In the genomic region with DNA sequence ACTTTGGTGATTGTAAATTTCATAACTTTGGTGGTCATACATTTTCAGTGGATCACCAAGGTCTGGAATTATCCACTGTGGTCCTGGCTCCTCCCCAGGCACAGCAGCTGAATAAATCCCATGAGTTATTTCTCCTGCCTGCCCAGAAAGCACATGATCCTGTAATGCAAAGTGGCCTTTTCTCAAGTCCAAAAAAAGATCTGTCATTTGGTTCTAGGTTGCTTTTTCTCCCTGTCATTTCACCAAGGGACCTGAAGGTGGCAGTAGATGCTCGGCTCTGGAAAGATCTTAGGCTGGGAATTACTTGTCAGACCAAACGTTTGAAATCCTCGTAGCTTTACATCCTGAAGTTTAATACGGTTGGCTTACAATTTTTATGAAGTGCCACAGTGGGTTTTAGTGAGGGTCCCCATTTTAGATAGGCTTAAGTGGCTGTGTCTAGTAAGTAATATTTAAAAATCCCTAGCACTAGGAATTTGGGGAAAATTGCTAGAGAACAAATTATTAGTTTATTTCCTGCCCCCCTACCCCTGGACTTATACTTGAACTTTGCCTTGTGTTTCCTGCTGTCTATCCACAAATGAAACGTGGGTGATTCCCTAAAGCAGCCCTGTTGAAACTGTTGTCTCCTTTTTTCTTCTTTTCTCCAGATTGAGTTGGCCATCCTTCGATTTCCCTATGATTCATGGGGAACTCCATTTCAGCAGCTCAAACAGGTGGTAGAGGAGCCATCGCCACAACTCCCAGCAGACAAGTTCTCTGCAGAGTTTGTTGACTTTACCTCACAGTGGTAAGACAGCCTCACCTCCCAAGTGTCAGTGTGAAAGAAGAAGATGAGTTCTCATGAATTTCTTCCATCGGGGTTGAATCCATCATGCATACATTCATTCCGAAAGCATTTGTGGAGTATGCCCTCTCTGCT, we compare ENCODE assay signal across 8 cellular contexts.
DNase-seq lines count a peak whose midpoint lies in the region; ATAC-seq, FAIRE-seq and TF ChIP-seq lines count a peak whose summit lies in the region.

No MANE protein-coding gene starts in this region.

- no peak overlapping the region for H3K4me3 Mint-ChIP-seq in natural killer cell
- H3K4me3 Mint-ChIP-seq in natural killer cell treated with Interleukin-12 subunit alpha and Interleukin-12 subunit beta and Interleukin-15 and Interleukin-18, amount 100 ng/mL, for 72 hours: no peak overlapping the region

- peaks cover 27% of the 10 kb centered on the region for H3K36me3 Mint-ChIP-seq in natural killer cell
- H3K36me3 Mint-ChIP-seq in natural killer cell treated with Interleukin-12 subunit alpha and Interleukin-12 subunit beta and Interleukin-15 and Interleukin-18, amount 100 ng/mL, for 72 hours: peaks cover 4% of the 10 kb centered on the region

- no peak overlapping the region for H3K27ac Mint-ChIP-seq in natural killer cell
- H3K27ac Mint-ChIP-seq in natural killer cell treated with Interleukin-12 subunit alpha and Interleukin-12 subunit beta and Interleukin-15 and Interleukin-18, amount 100 ng/mL, for 72 hours: no peak overlapping the region

- peak; percentile 83 for TF ChIP-seq RAD21 in Ishikawa (IDR thresholded peaks at IDR 0.05; ENCODE audit: low read depth)

- no peaks in the 10 kb centered on the region for H3K9me3 Mint-ChIP-seq in natural killer cell
- H3K9me3 Mint-ChIP-seq in natural killer cell treated with Interleukin-12 subunit alpha and Interleukin-12 subunit beta and Interleukin-15 and Interleukin-18, amount 100 ng/mL, for 72 hours: no peaks in the 10 kb centered on the region

- H3K4me1 Mint-ChIP-seq in natural killer cell: peaks cover 0 to 8% of the 10 kb centered on the region in 2 donors
- peaks cover 0 to 2% of the 10 kb centered on the region in 2 donors for H3K4me1 Mint-ChIP-seq in natural killer cell treated with Interleukin-12 subunit alpha and Interleukin-12 subunit beta and Interleukin-15 and Interleukin-18, amount 100 ng/mL, for 72 hours (ENCODE audit: low read depth in 2 of 2)

- FAIRE-seq in RCC 7860 (lab: Jason Lieb, UNC): peak; percentile 63

- no peak for TF ChIP-seq EP300 in Ishikawa (IDR thresholded peaks at IDR 0.05; ENCODE audit: borderline replicate concordance)

- ATAC-seq in natural killer cell: no peak
- ATAC-seq in natural killer cell treated with Interleukin-12 subunit alpha and Interleukin-12 subunit beta and Interleukin-15 and Interleukin-18, amount 100 ng/mL, for 72 hours: no peak
- no peak for ATAC-seq in HG02840 (IDR thresholded peaks at IDR 0.05; ENCODE audit: low FRiP score, unreplicated experiment)
- no peak for ATAC-seq in HG02623 (IDR thresholded peaks at IDR 0.05; ENCODE audit: unreplicated experiment)

- H3K27me3 Mint-ChIP-seq in natural killer cell (ENCODE audit: low read depth in 2 of 2): no peaks in the 10 kb centered on the region
- H3K27me3 Mint-ChIP-seq in natural killer cell treated with Interleukin-12 subunit alpha and Interleukin-12 subunit beta and Interleukin-15 and Interleukin-18, amount 100 ng/mL, for 72 hours: no peaks in the 10 kb centered on the region

- TF ChIP-seq CTCF in natural killer cell (IDR thresholded peaks at IDR 0.05): peak; percentile 53

- DNase-seq in natural killer cell: no peak
- DNase-seq in natural killer cell treated with Interleukin-12 subunit alpha and Interleukin-12 subunit beta and Interleukin-15 and Interleukin-18, amount 100 ng/mL, for 72 hours (ENCODE audit: low spot score): no peak
- peak; percentile 49 for DNase-seq in RCC 7860 (ENCODE audit: low spot score)
- peak; percentile 37 to 60 for DNase-seq in erythroblast (lab: John Stamatoyannopoulos, UW)
- DNase-seq in mucosa of gallbladder (ENCODE audit: low spot score): peak; percentile 44

- TF ChIP-seq POLR2A in erythroblast (IDR thresholded peaks at IDR 0.05; ENCODE audit: low read length): no peak

- intact Hi-C loops in natural killer cell (cut with micrococcal nuclease): no loop called here

TF ChIP-seq in Ishikawa, 13 proteins besides CTCF, POLR2A, EP300 and RAD21:
- TF ChIP-seq, protein P1, sequence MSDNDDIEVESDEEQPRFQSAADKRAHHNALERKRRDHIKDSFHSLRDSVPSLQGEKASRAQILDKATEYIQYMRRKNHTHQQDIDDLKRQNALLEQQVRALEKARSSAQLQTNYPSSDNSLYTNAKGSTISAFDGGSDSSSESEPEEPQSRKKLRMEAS (IDR thresholded peaks at IDR 0.05): no peak
- TF ChIP-seq FOXM1 (IDR thresholded peaks at IDR 0.05; ENCODE audit: borderline replicate concordance, low read depth) (no peak), USF1 (IDR thresholded peaks at IDR 0.05) (no peak), NFIC (IDR thresholded peaks at IDR 0.05) (no peak)

Comparison
In these comparisons a context has a peak if more than half of its experiments do, and no peak if none do; other contexts are left out.
1. DNase-seq: peak in RCC 7860 (single experiment), erythroblast (2 of 2) and mucosa of gallbladder (single experiment); none in natural killer cell (single experiment) and natural killer cell treated with Interleukin-12 subunit alpha and Interleukin-12 subunit beta and Interleukin-15 and Interleukin-18, amount 100 ng/mL, for 72 hours (single experiment).